ENCODE assay signal across 13 cellular contexts in the genomic region with DNA sequence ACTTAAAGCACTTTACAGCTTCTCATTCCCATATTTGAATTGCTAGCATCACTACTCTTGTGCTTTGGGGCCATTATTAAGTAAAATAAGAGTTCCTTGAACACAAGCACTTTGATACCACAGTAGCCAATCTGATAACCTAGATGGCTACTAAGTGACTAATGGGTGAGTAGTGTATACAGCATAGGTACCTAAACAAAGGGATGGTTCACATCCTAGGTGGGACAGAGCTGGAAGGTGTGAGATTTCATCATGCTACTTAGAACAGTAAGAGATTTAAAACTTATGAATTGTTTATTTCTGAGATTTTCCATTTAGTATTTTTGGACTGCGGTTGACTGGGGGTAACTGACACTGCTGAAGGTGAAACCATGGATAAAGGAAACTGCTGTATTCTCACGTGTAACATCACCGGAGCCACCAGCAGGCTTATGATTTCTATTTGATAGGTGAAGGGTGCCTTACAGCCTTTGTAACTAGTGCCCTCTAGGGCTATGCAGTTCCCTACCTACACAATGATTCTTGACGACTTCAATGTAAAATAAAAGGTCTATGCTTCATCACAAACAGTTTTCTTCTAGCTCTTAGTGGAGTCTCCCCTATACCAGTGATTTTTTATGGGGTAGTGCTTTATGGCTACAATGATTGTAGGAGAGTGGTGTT. TPM values are rescaled to one million over a fixed set of nuclear protein-coding genes. Genes with fewer than 3 reads are reported as not detected.
A peak's percentile ranks its signal among the peaks of the same experiment; 100 is the strongest.
DNase-seq lines count a peak whose midpoint lies in the region; ATAC-seq, FAIRE-seq and TF ChIP-seq lines count a peak whose summit lies in the region.
"Had no signal": no experiment of that assay in that cellular context is flagged by ENCODE, and none has a peak within 500 bp of the region (broad histone marks: within the 10 kb centered on the region; RNA-seq: fewer than 3 reads in every experiment).

No MANE protein-coding gene starts in this region.

- no peak overlapping the region for H3K4me3 Mint-ChIP-seq in Calu3 (ENCODE audit: low read depth, unreplicated experiment)
- H3K4me3 Mint-ChIP-seq: T-helper 17 cell had no signal

- intact Hi-C loops in A673 (cut with micrococcal nuclease; ENCODE audit: unreplicated experiment) = no loop called here
- intact Hi-C loops in Calu3 (cut with micrococcal nuclease; ENCODE audit: unreplicated experiment) = loop anchor here (2.0 kb wide), 1 partner anchor 361 kb away; no protein-coding TSS in a partner anchor

- peaks cover 34% of the 10 kb centered on the region for H3K4me1 Mint-ChIP-seq in Calu3 (ENCODE audit: low read depth, unreplicated experiment)

- no peak for TF ChIP-seq POLR2A in NB4 (IDR thresholded peaks at IDR 0.05; ENCODE audit: extremely low read depth, insufficient read length)

- POLR2A ChIA-PET in A673 (lab: Charles Lee; ENCODE audit: low non-redundant PET) (no interaction called here), RWPE1 (lab: Yijun Ruan, JAX; ENCODE audit: low non-redundant PET) (no interaction called here)

- H3K4me3 ChIP-seq in A673 (ENCODE audit: low read depth, low read length, poor library complexity, severe bottlenecking) = no peak overlapping the region
- no peak overlapping the region for H3K4me3 ChIP-seq in NB4 (ENCODE audit: low read depth, low read length)
- H3K4me3 ChIP-seq in bronchial epithelial cell (ENCODE audit: low read depth, low read length) = no peak overlapping the region

- no peaks in the 10 kb centered on the region for H3K9me3 Mint-ChIP-seq in Calu3 (ENCODE audit: low read depth, unreplicated experiment)

- H3K36me3 ChIP-seq in A673 (ENCODE audit: insufficient read depth, low read length, poor library complexity, severe bottlenecking) (no peaks in the 10 kb centered on the region), bronchial epithelial cell (ENCODE audit: control insufficient read depth, insufficient read depth, low read length) (no peaks in the 10 kb centered on the region)

- H3K27me3 ChIP-seq in A673 (replicated peaks; ENCODE audit: insufficient read depth, low read depth, low read length, poor library complexity) = no peaks in the 10 kb centered on the region
- H3K27me3 ChIP-seq in bronchial epithelial cell (ENCODE audit: control insufficient read depth, insufficient read depth, low read length) = no peaks in the 10 kb centered on the region

- H3K27ac Mint-ChIP-seq in Calu3 (ENCODE audit: unreplicated experiment) = no peak overlapping the region
- H3K27ac Mint-ChIP-seq: T-helper 17 cell had no signal

- ATAC-seq in GM19452 (IDR thresholded peaks at IDR 0.05; ENCODE audit: unreplicated experiment) = no peak
- ATAC-seq: T-helper 17 cell had no signal

- no peak for FAIRE-seq in bronchial epithelial cell (lab: Jason Lieb, UNC)
- FAIRE-seq: GM12892 had no signal

- BruUV-seq in A673 (replicated peaks; lab: Mats Ljungman, UMichigan) (no TSS peak), Calu3 (replicated peaks; lab: Mats Ljungman, UMichigan) (no TSS peak)

- no peaks in the 10 kb centered on the region for H3K27me3 Mint-ChIP-seq in Calu3 (ENCODE audit: unreplicated experiment)
- H3K27me3 Mint-ChIP-seq: T-helper 17 cell had no signal

- DNase-seq in A673 (ENCODE audit: low spot score) (no peak), Calu3 (peak; percentile 16), NB4 (ENCODE audit: low read depth) (peak; percentile 14), bronchial epithelial cell (ENCODE audit: low read depth) (peak; percentile 65), RWPE1 (ENCODE audit: low spot score) (no peak), NCI-H1092 (lab: John Stamatoyannopoulos, UW) (no peak)
- DNase-seq: amniotic stem cell, dermis blood vessel endothelial cell, kidney, NCI-H1694 treated with DMSO at 0.1 percent for 48 hours, T-helper 17 cell had no signal

- H3K36me3 Mint-ChIP-seq in Calu3 (ENCODE audit: insufficient read depth, unreplicated experiment) = no peaks in the 10 kb centered on the region

- no peaks in the 10 kb centered on the region for H3K4me1 ChIP-seq in A673 (ENCODE audit: insufficient read depth, low read length, poor library complexity, severe bottlenecking)

- CTCF ChIA-PET in A673 (lab: Charles Lee) = no interaction called here
- CTCF ChIA-PET in Calu3 (lab: Charles Lee) = no interaction called here
- CTCF ChIA-PET in RWPE1 (lab: Yijun Ruan, JAX) = interaction anchor here (0.6 kb wide), 1 partner anchor 129 kb away, joined by 6 read pairs; no protein-coding TSS in a partner anchor

- no peak overlapping the region for H3K27ac ChIP-seq in A673 (ENCODE audit: low read depth, low read length, poor library complexity, severe bottlenecking)
- H3K27ac ChIP-seq in RWPE1 = no peak overlapping the region

- 0 out of 2 replicates have a peak, but pooled peaks have one; percentile 20 for TF ChIP-seq CTCF in A673 (conservative IDR thresholded peaks at IDR 0.05; ENCODE audit: low read depth, low read length)
- no peak for TF ChIP-seq CTCF in Calu3 (IDR thresholded peaks at IDR 0.05; ENCODE audit: unreplicated experiment)
- peak; percentile 7 for TF ChIP-seq CTCF in NB4 (IDR thresholded peaks at IDR 0.05; ENCODE audit: low read depth, low read length)
- no peak for TF ChIP-seq CTCF in bronchial epithelial cell (IDR thresholded peaks at IDR 0.05; ENCODE audit: insufficient read depth, low read length, severe bottlenecking)
- no peak for TF ChIP-seq CTCF in RWPE1 (conservative IDR thresholded peaks at IDR 0.05; ENCODE audit: low read depth)

- no peaks in the 10 kb centered on the region for H3K9me3 ChIP-seq in A673 (ENCODE audit: low read depth, low read length, poor library complexity, severe bottlenecking)

RNA-seq across cellular contexts. Expression of gene CRIM1, which starts 22.1 kb away (rescaled TPM):
- total RNA-seq in A673 (2021) (35.3 and 46.5 TPM in 2 replicates), Calu3 (2022) (48.0 and 57.6 TPM in 2 replicates), bronchial epithelial cell (35.3 and 45.7 TPM in 2 replicates)

Comparison
In these comparisons a context has a peak if more than half of its experiments do, and no peak if none do; other contexts are left out.
1. DNase-seq: peak in Calu3 (single experiment), NB4 (single experiment) and bronchial epithelial cell (single experiment); none in A673 (single experiment), RWPE1 (single experiment) and NCI-H1092 (single experiment).
2. CTCF ChIP-seq: peak in A673 (single experiment) and NB4 (single experiment); none in Calu3 (single experiment), bronchial epithelial cell (single experiment) and RWPE1 (single experiment).